7 cellular contexts compared by ENCODE assay signal in the genomic region with DNA sequence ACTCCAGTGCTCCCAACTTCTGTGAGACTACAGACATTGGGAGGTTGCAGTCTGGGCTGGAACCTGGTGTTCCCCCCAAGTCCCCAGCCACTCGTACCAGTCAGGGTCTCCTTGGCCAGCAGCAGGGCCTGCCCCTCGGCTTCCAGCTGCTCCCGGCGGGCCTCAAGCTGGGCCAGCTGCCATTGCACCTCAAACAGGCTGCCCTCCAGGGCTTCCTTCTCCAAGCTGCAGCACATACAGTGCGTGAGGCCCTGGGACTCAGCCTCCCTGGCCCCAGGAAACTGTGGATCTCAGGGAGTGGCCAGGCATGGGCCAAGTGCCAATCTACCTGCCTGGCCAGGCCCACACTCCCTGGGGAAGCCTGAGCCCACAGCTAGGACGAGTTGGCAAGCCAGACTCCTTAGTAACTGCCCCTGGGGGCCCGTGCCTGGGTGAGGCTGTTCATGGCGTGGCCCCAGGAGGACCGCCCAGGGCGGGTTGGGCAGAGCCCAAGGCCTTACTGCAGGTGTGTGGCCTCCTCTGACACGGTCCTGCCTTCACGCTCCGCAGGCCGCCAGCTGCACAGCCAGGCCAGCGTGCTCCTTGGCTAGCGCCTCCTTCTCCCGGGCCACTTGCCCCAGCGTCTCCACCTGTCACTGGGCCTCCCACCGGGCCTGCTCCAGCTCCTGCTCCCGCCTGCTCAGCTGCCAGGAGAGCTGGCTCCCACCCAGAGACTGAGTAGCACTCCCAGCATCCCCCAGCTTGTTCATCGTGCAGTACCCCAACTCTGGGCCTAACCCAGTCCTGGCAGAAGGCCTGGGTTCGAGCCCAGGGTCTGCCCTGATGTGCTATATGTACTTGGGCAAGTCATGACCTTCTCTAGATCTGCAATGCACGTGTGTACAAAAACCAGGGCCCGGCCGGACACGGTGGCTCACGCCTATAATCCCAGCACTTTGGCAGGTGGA. TPM values are rescaled to one million over a fixed set of nuclear protein-coding genes. Genes with fewer than 3 reads are reported as not detected.
A peak's percentile ranks its signal among the peaks of the same experiment; 100 is the strongest.
DNase-seq lines count a peak whose midpoint lies in the region; ATAC-seq, FAIRE-seq and TF ChIP-seq lines count a peak whose summit lies in the region.
"Not testable (repeated sequence)": the region's sequence is repeated elsewhere in the genome, so short reads cannot be mapped to it uniquely, and the experiment has no call there.

No MANE protein-coding gene starts in this region.

- H3K27ac ChIP-seq in PC-3 (ENCODE audit: low read length) (peak overlapping the region; percentile 79), esophagus (ENCODE audit: low read depth in 2 of 2, low read length in 1 of 2) (peak overlapping the region; percentile 12 to 56)
- H3K27ac ChIP-seq in HepG2 (ENCODE audit: extremely low read length, insufficient read depth, low read length): not testable (repeated sequence)

- not testable (repeated sequence) for FAIRE-seq in HepG2 (lab: Jason Lieb, UNC)

- not testable (repeated sequence) for H3K9me3 Mint-ChIP-seq in activated naive CD4-positive, alpha-beta T cell treated with anti-CD3 and anti-CD28 coated beads for 36 hours

- H3K4me1 ChIP-seq in PC-3 (ENCODE audit: insufficient read depth, low read length): peaks cover 29% of the 10 kb centered on the region
- peaks cover 0 to 10% of the 10 kb centered on the region in 2 donors for H3K4me1 ChIP-seq in esophagus (ENCODE audit: control insufficient read depth in 2 of 2, insufficient read depth in 2 of 2, low read length in 1 of 2)
- H3K4me1 ChIP-seq in HepG2 (ENCODE audit: insufficient read depth, low read length): not testable (repeated sequence)

- H3K9ac ChIP-seq in PC-3 (ENCODE audit: low read length): peak overlapping the region; percentile 52
- H3K9ac ChIP-seq in HepG2 (ENCODE audit: insufficient read depth, low read depth, low read length): not testable (repeated sequence)

- H3F3A ChIP-seq in PC-3 (ENCODE audit: low read length, unreplicated experiment): not testable (repeated sequence)

- not testable (repeated sequence) for TF ChIP-seq RAD21 in HepG2 (CRISPR knock-in tag; IDR thresholded peaks at IDR 0.05)

- not testable (repeated sequence) for H3K4me3 ChIP-seq in PC-3 (ENCODE audit: low read length); esophagus (ENCODE audit: low read depth in 1 of 2, low read length in 2 of 2); HepG2 (replicated peaks in 1 of 3; ENCODE audit: insufficient read depth in 1 of 3, low read depth in 2 of 3, low read length in 3 of 3)

- intact Hi-C loops in PC-3 (cut with micrococcal nuclease); activated naive CD4-positive, alpha-beta T cell treated with anti-CD3 and anti-CD28 coated beads for 36 hours (cut with micrococcal nuclease): not testable (repeated sequence)
- intact Hi-C loops in HepG2 (cut with micrococcal nuclease; ENCODE audit: unreplicated experiment): loop anchor here (2.0 kb wide), 1 partner anchor 327 kb away; no protein-coding TSS in a partner anchor

- peak overlapping the region; percentile 43 for H3K4me2 ChIP-seq in PC-3 (ENCODE audit: low read length)
- not testable (repeated sequence) for H3K4me2 ChIP-seq in HepG2 (ENCODE audit: low read depth, low read length)

- H4K20me1 ChIP-seq in PC-3 (ENCODE audit: low read length); HepG2 (ENCODE audit: insufficient read depth, low read length): not testable (repeated sequence)

- not testable (repeated sequence) for H2AFZ ChIP-seq in PC-3 (ENCODE audit: low read length); HepG2 (ENCODE audit: low read length)

- H3K36me3 Mint-ChIP-seq in activated naive CD4-positive, alpha-beta T cell treated with anti-CD3 and anti-CD28 coated beads for 36 hours (ENCODE audit: low read depth): peaks cover 20% of the 10 kb centered on the region

- TF ChIP-seq CTCF in GM13976 (IDR thresholded peaks at IDR 0.05; ENCODE audit: borderline replicate concordance, control extremely low read depth, extremely low read depth, insufficient read depth, missing control alignments); PC-3 (conservative IDR thresholded peaks at IDR 0.05; ENCODE audit: low read depth, low read length); HepG2 (CRISPR knock-in tag; IDR thresholded peaks at IDR 0.05): not testable (repeated sequence)

- not testable (repeated sequence) for H3K79me2 ChIP-seq in PC-3 (ENCODE audit: low read length); HepG2 (ENCODE audit: insufficient read depth, low read length)

- H3K27me3 Mint-ChIP-seq in activated naive CD4-positive, alpha-beta T cell treated with anti-CD3 and anti-CD28 coated beads for 36 hours (ENCODE audit: low read depth): not testable (repeated sequence)

- H3K9me3 ChIP-seq in PC-3 (ENCODE audit: low read length); esophagus (ENCODE audit: control insufficient read depth in 2 of 2, insufficient read depth in 1 of 2, low read depth in 1 of 2, low read length in 1 of 2); HepG2 (ENCODE audit: low read length): not testable (repeated sequence)

- not testable (repeated sequence) for H3K4me3 Mint-ChIP-seq in activated naive CD4-positive, alpha-beta T cell treated with anti-CD3 and anti-CD28 coated beads for 36 hours

- TF ChIP-seq EP300 in HepG2 (IDR thresholded peaks at IDR 0.05; ENCODE audit: low read depth in 2 of 2, low read length in 2 of 2); HepG2 (CRISPR knock-in tag; IDR thresholded peaks at IDR 0.05; ENCODE audit: borderline replicate concordance): not testable (repeated sequence)

- H3K27ac Mint-ChIP-seq in activated naive CD4-positive, alpha-beta T cell treated with anti-CD3 and anti-CD28 coated beads for 36 hours: not testable (repeated sequence)

- CTCF ChIA-PET in PC-3 (lab: Charles Lee) (interaction anchor here (1.0 kb wide), 1 partner anchor 15 kb away, joined by 7 read pairs; no protein-coding TSS in a partner anchor), HepG2 (lab: Yijun Ruan, JAX; ENCODE audit: low intra/inter-chr PET ratio, low total read pairs) (interaction anchor here (1.1 kb wide), 1 partner anchor 85 kb away, joined by 5 read pairs; no protein-coding TSS in a partner anchor)
- CTCF ChIA-PET in activated naive CD4-positive, alpha-beta T cell treated with anti-CD3 and anti-CD28 coated beads for 36 hours (lab: Charles Lee): interaction anchor here (0.6 to 2.4 kb wide), 13 partner anchors 9 to 1912 kb away, joined by 3 to 11 read pairs (median 3); no protein-coding TSS in a partner anchor

- H3K36me3 ChIP-seq in PC-3 (ENCODE audit: low read depth, low read length) (peaks cover 15% of the 10 kb centered on the region), esophagus (ENCODE audit: control insufficient read depth in 2 of 2, insufficient read depth in 2 of 2, low read length in 1 of 2) (peaks cover 15 to 47% of the 10 kb centered on the region in 2 donors), HepG2 (replicated peaks in 1 of 2; ENCODE audit: control insufficient read depth in 1 of 2, insufficient read depth in 2 of 2, low read length in 2 of 2) (peaks cover 52 to 65% of the 10 kb centered on the region in 2 experiments; a peak in 4 of 5 replicates)

- H3K9me2 ChIP-seq in PC-3 (replicated peaks; ENCODE audit: low read length): not testable (repeated sequence)

- not testable (repeated sequence) for H3K4me1 Mint-ChIP-seq in activated naive CD4-positive, alpha-beta T cell treated with anti-CD3 and anti-CD28 coated beads for 36 hours (ENCODE audit: low read depth)

- POLR2A ChIA-PET in PC-3 (lab: Charles Lee; ENCODE audit: unreplicated experiment): not testable (repeated sequence)
- POLR2A ChIA-PET in HepG2 (lab: Yijun Ruan, JAX): interaction anchor here (0.9 to 2.1 kb wide), 2 partner anchors 11 to 328 kb away, joined by 5 to 8 read pairs; partner anchors contain the start of gene NBPF1

- 48 to 50% methylated on average over 27 of the region's 27 CpGs for WGBS in esophagus, 2 donors
- WGBS in HepG2 (ENCODE audit: low lambda C conversion rate): 95% methylated on average over 27 of the region's 27 CpGs

- H3K27me3 ChIP-seq in PC-3 (ENCODE audit: low read length); esophagus (ENCODE audit: control insufficient read depth in 1 of 2, insufficient read depth in 2 of 2, low read length in 2 of 2); HepG2 (ENCODE audit: control insufficient read depth in 1 of 2, insufficient read depth in 2 of 2, low read length in 2 of 2): not testable (repeated sequence)

- peak; percentile 63 for DNase-seq in GM13976 (ENCODE audit: low spot score)
- DNase-seq in NCI-H187 treated with DMSO at 0.1 percent for 48 hours (lab: John Stamatoyannopoulos, UW): peak; percentile 90
- peak; percentile 100 for DNase-seq in PC-3
- peak; percentile 8 for DNase-seq in activated naive CD4-positive, alpha-beta T cell treated with anti-CD3 and anti-CD28 coated beads for 36 hours
- not testable (repeated sequence) for DNase-seq in HepG2 (ENCODE audit: low spot score)
- peak; percentile 46 for DNase-seq in renal cortical epithelial cell (ENCODE audit: low read depth)

- not testable (repeated sequence) for TF ChIP-seq POLR2A in HepG2 (IDR thresholded peaks at IDR 0.05; ENCODE audit: insufficient read depth in 1 of 2, low read depth in 2 of 2, low read length in 2 of 2)

- not testable (repeated sequence) for BruUV-seq in PC-3 (replicated peaks; lab: Mats Ljungman, UMichigan)
- BruUV-seq in HepG2 (replicated peaks; lab: Mats Ljungman, UMichigan): TSS peak; percentile 22

- peak; percentile 68 for ATAC-seq in PC-3
- not testable (repeated sequence) for ATAC-seq in HepG2

- in situ Hi-C loops in GM13976 (cut with MboI; ENCODE audit: low sequenced_read_pairs, unreplicated experiment): loop anchor here (5.0 kb wide), 1 partner anchor 318 kb away; no protein-coding TSS in a partner anchor
- in situ Hi-C loops in HepG2 (cut with HindIII; ENCODE audit: extremely low pct_ligation_motif_present, low pct_unique_long_range_greater_than_20kb): not testable (repeated sequence)

RNA-seq across cellular contexts. Expression of gene NBPF1, which starts 10.7 kb away (rescaled TPM):
- total RNA-seq in PC-3 (2014; rRNA removed) (57.2 and 76.7 TPM in 2 replicates), HepG2 (2016; rRNA removed; fragmentation: Illumina TruSeq; extraction: Trizol) (35.6 and 36.2 TPM in 2 replicates), renal cortical epithelial cell (8.3 and 41.8 TPM in 2 replicates)
- 1 to 10 TPM; 1.6 to 1.9 TPM for total RNA-seq in activated naive CD4-positive, alpha-beta T cell treated with anti-CD3 and anti-CD28 coated beads for 36 hours
- polyA plus RNA-seq in esophagus (1 to 10 TPM; 3.5 to 5.4 TPM), HepG2 (2011; rRNA removed) (30.3 and 38.8 TPM in 2 replicates)
- total RNA-seq in HepG2 (2016; cell fraction: cytosol; rRNA removed; fragmentation: Illumina TruSeq; extraction: Trizol; ENCODE audit: low read depth): 2.8 and 3.7 TPM in 2 replicates
- total RNA-seq in HepG2 (2016; cell fraction: insoluble cytoplasmic fraction; rRNA removed; fragmentation: Illumina TruSeq; extraction: Trizol): 33.6 and 35.9 TPM in 2 replicates
- 12.7 and 15.7 TPM in 2 replicates for total RNA-seq in HepG2 (2016; cell fraction: membrane; rRNA removed; fragmentation: Illumina TruSeq; extraction: Trizol)
- total RNA-seq in HepG2 (2016; cell fraction: nucleus; rRNA removed; fragmentation: Illumina TruSeq; extraction: Trizol): 43.1 and 51.6 TPM in 2 replicates
- polyA plus RNA-seq in HepG2 (2011; cell fraction: cytosol; rRNA removed): 13.9 and 24.8 TPM in 2 replicates
- 44.1 and 66.8 TPM in 2 replicates for polyA plus RNA-seq in HepG2 (2011; cell fraction: nucleus; rRNA removed)
- polyA plus RNA-seq in HepG2 (2012): 24.2 and 34.4 TPM in 2 replicates
- polyA plus RNA-seq in HepG2 (2016; cell fraction: cytosol; fragmentation: Illumina TruSeq; extraction: Trizol; ENCODE audit: low read depth): 3.5 and 3.8 TPM in 2 replicates
- polyA plus RNA-seq in HepG2 (2016; cell fraction: insoluble cytoplasmic fraction; fragmentation: Illumina TruSeq; extraction: Trizol; ENCODE audit: low read depth): 24.0 and 26.6 TPM in 2 replicates
- 12.4 and 14.6 TPM in 2 replicates for polyA plus RNA-seq in HepG2 (2016; cell fraction: membrane; fragmentation: Illumina TruSeq; extraction: Trizol; ENCODE audit: low read depth)
- polyA plus RNA-seq in HepG2 (2016; cell fraction: nucleus; fragmentation: Illumina TruSeq; extraction: Trizol; ENCODE audit: insufficient read depth, low read depth): 54.4 and 54.5 TPM in 2 replicates
- 29.8 and 35.9 TPM in 2 replicates for polyA minus RNA-seq in HepG2 (2011; rRNA and poly(A)+ RNA removed; ENCODE audit: low replicate concordance)
- 20.5 and 26.0 TPM in 2 replicates for polyA minus RNA-seq in HepG2 (2011; cell fraction: cytosol; rRNA and poly(A)+ RNA removed)
- polyA minus RNA-seq in HepG2 (2011; cell fraction: nucleus; rRNA and poly(A)+ RNA removed): 98.8 and 162 TPM in 2 replicates

RNA-seq across cellular contexts. Expression of gene RNU1-3, which starts 42.7 kb away (rescaled TPM):
- under 0.01 TPM in 2 replicates for total RNA-seq in PC-3 (2014; rRNA removed)
- total RNA-seq in activated naive CD4-positive, alpha-beta T cell treated with anti-CD3 and anti-CD28 coated beads for 36 hours: 1,000 to 10,000 TPM; 1,341 to 1,386 TPM
- not detected for polyA plus RNA-seq in esophagus
- 859 and 11,018 TPM in 2 replicates for total RNA-seq in HepG2 (2016; rRNA removed; fragmentation: Illumina TruSeq; extraction: Trizol)
- 16,281 and 17,236 TPM in 2 replicates for total RNA-seq in HepG2 (2016; cell fraction: cytosol; rRNA removed; fragmentation: Illumina TruSeq; extraction: Trizol; ENCODE audit: low read depth)
- 1,309 and 10,613 TPM in 2 replicates for total RNA-seq in HepG2 (2016; cell fraction: insoluble cytoplasmic fraction; rRNA removed; fragmentation: Illumina TruSeq; extraction: Trizol)
- 2,848 and 3,475 TPM in 2 replicates for total RNA-seq in HepG2 (2016; cell fraction: membrane; rRNA removed; fragmentation: Illumina TruSeq; extraction: Trizol)
- total RNA-seq in HepG2 (2016; cell fraction: nucleus; rRNA removed; fragmentation: Illumina TruSeq; extraction: Trizol): 52,466 and 64,417 TPM in 2 replicates
- polyA plus RNA-seq in HepG2 (2011; rRNA removed): under 0.01 TPM in 2 replicates
- under 0.01 TPM in 2 replicates for polyA plus RNA-seq in HepG2 (2011; cell fraction: cytosol; rRNA removed)
- polyA plus RNA-seq in HepG2 (2011; cell fraction: nucleus; rRNA removed): under 0.01 TPM in 2 replicates
- polyA plus RNA-seq in HepG2 (2012): 59.2 and 78.2 TPM in 2 replicates
- 27.3 and 44.4 TPM in 2 replicates for polyA plus RNA-seq in HepG2 (2016; cell fraction: cytosol; fragmentation: Illumina TruSeq; extraction: Trizol; ENCODE audit: low read depth)
- not detected in 2 replicates for polyA plus RNA-seq in HepG2 (2016; cell fraction: insoluble cytoplasmic fraction; fragmentation: Illumina TruSeq; extraction: Trizol; ENCODE audit: low read depth)
- polyA plus RNA-seq in HepG2 (2016; cell fraction: membrane; fragmentation: Illumina TruSeq; extraction: Trizol; ENCODE audit: low read depth): not detected in 2 replicates
- 32.8 TPM in 1 of 2 replicates, not detected in the other for polyA plus RNA-seq in HepG2 (2016; cell fraction: nucleus; fragmentation: Illumina TruSeq; extraction: Trizol; ENCODE audit: insufficient read depth, low read depth)
- polyA minus RNA-seq in HepG2 (2011; rRNA and poly(A)+ RNA removed; ENCODE audit: low replicate concordance): 12,820 and 15,604 TPM in 2 replicates
- 90,102 and 105,040 TPM in 2 replicates for polyA minus RNA-seq in HepG2 (2011; cell fraction: cytosol; rRNA and poly(A)+ RNA removed)
- 42,574 and 58,030 TPM in 2 replicates for polyA minus RNA-seq in HepG2 (2011; cell fraction: nucleus; rRNA and poly(A)+ RNA removed)
- total RNA-seq in renal cortical epithelial cell: under 0.01 TPM in 2 replicates

Comparison
In these comparisons a context has a peak if more than half of its experiments do, and no peak if none do; other contexts are left out.
1. RNA of gene RNU1-3, which starts 42.7 kb away (total RNA-seq): 859 to 64,417 TPM in HepG2 and 1,341 to 1,386 TPM in activated naive CD4-positive, alpha-beta T cell treated with anti-CD3 and anti-CD28 coated beads for 36 hours; under 0.01 TPM in PC-3 and under 0.01 TPM in renal cortical epithelial cell; every median in the first group is over 100 times any median in the second.